26 cellular contexts compared by ENCODE assay signal in the genomic region with DNA sequence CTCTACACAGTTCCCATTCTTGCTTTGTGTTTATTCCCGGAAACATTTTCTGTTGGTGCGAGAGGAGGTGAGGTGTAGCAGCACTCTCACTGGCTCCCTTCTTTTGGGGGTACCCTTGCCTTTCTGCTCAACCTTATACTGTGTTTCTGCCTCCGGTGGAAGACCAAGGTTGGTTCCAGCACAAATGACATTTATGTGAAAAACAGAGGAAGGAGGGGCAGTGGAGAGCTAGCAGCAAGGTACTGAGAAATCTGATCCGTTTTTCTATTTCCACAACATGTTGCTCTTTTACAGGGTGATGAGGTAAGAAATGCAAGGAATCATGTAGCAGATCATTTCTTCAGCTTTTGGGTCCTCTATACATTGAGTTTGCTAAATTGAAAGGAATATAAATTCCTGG.
"Had no signal": no experiment of that assay in that cellular context is flagged by ENCODE, and none has a peak within 500 bp of the region (broad histone marks: within the 10 kb centered on the region; RNA-seq: fewer than 3 reads in every experiment).

No MANE protein-coding gene starts in this region.

- H3K36me3 ChIP-seq: breast epithelium, MG63 had no signal

- ATAC-seq: activated CD4-positive, CD25-positive, alpha-beta regulatory T cell treated with anti-CD3 and anti-CD28 coated beads, Interleukin-2, amount 50 U/mL, for 24 hours; activated CD8-positive, alpha-beta T cell treated with anti-CD3 and anti-CD28 coated beads, Interleukin-2, amount 10 ng/mL, durations not matched to agents 7 days and 5 days; Panc1; Right ventricle myocardium inferior; T-cell had no signal

- H3K27me3 ChIP-seq: breast epithelium, MG63 had no signal

- H3K9me3 ChIP-seq: breast epithelium, MG63 had no signal

- H3K36me3 Mint-ChIP-seq: T-cell had no signal

- H3K4me3 ChIP-seq: breast epithelium, MG63, SK-N-MC had no signal

- DNase-seq: activated CD4-positive, alpha-beta T cell treated with anti-CD3 and anti-CD28 coated beads for 4 hours; activated CD8-positive, alpha-beta memory T cell treated with anti-CD3 and anti-CD28 coated beads, Interleukin-2, amount 50 U/mL, for 48 hours; activated CD8-positive, alpha-beta T cell treated with anti-CD3 and anti-CD28 coated beads, Interleukin-2, amount 10 ng/mL, durations not matched to agents 7 days and 5 days; activated naive CD4-positive, alpha-beta T cell treated with anti-CD3 and anti-CD28 coated beads, Interleukin-2, amount 50 U/mL, for 16 hours; activated T-cell treated with anti-CD3 and anti-CD28 coated beads, Interleukin-2, amount 50 U/mL, for 1 hour; aorta; caudate nucleus; MG63; MV-4-11; NCI-H1092 treated with DMSO at 0.1 percent for 48 hours; NCI-H1417 treated with DMSO at 0.1 percent for 48 hours; NCI-H1694 treated with DMSO at 0.1 percent for 48 hours; NCI-H2029 treated with DMSO at 0.1 percent for 48 hours; NCI-H226; NCI-H526 treated with DMSO at 0.1 percent for 48 hours; NK-92 treated with Interleukin-12 subunit alpha and Interleukin-12 subunit beta, amount 100 ng/mL, for 24 hours; RPMI8226; T-cell; T-helper 2 cell; T1000 had no signal

- H3K27ac Mint-ChIP-seq: activated CD8-positive, alpha-beta T cell treated with anti-CD3 and anti-CD28 coated beads, Interleukin-2, amount 10 ng/mL, durations not matched to agents 7 days and 5 days; T-cell had no signal

- H3K4me3 Mint-ChIP-seq: activated CD8-positive, alpha-beta T cell treated with anti-CD3 and anti-CD28 coated beads, Interleukin-2, amount 10 ng/mL, durations not matched to agents 7 days and 5 days; T-cell had no signal

- H3K9me3 Mint-ChIP-seq: T-cell had no signal

- H3K4me1 ChIP-seq: breast epithelium had no signal

- H3K27me3 Mint-ChIP-seq: T-cell had no signal

- H3K27ac ChIP-seq: breast epithelium, SK-N-MC, VCaP had no signal

- H3K4me1 Mint-ChIP-seq: T-cell had no signal
